8 cellular contexts compared by ENCODE assay signal in the genomic region with DNA sequence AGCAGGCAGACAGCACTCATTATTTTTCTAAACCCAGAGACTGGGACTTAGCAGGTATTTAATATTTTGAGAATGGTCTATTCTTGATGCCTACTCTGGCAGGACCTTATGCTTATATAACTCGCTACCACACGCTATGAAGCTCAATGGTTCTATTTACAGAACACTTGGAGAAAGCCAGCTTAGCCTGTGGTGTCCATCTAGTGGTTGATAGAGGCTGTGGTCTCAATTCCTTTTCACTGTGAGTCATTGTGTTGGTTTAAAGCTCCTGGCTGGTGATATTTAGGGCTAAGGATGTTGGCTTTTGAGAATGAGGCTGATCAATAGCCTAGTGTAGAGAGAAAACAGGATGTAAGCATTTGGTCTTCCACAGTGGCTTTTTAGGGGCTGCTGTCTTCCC.
A peak's percentile ranks its signal among the peaks of the same experiment; 100 is the strongest.
DNase-seq lines count a peak whose midpoint lies in the region; ATAC-seq and TF ChIP-seq lines count a peak whose summit lies in the region.

No MANE protein-coding gene starts in this region.

- H3K9ac ChIP-seq in neuronal stem cell (ENCODE audit: low read depth, low read length, poor library complexity), result no peak overlapping the region

- H3K4ac ChIP-seq in neuronal stem cell (ENCODE audit: low read length), result no peak overlapping the region

- no peak overlapping the region for H2AK5ac ChIP-seq in neuronal stem cell (ENCODE audit: low read depth, low read length)

- no peak overlapping the region for H3K23ac ChIP-seq in neuronal stem cell (ENCODE audit: low read depth, low read length, poor library complexity)

- intact Hi-C loops in spleen (cut with DNase I; ENCODE audit: low total_unique reads), result loop anchor here (5.0 kb wide), 1 partner anchor 158 kb away; no protein-coding TSS in a partner anchor

- TF ChIP-seq POLR2A in spleen (IDR thresholded peaks at IDR 0.05), result no peak

- peak; percentile 91 for DNase-seq in G401 (ENCODE audit: low spot score)
- DNase-seq in NCI-H2227 treated with DMSO at 0.1 percent for 48 hours (lab: John Stamatoyannopoulos, UW), result peak; percentile 48
- DNase-seq in lung microvascular endothelial cell (ENCODE audit: low read depth in 2 of 2), result peak; percentile 42 to 85
- DNase-seq in neuronal stem cell (ENCODE audit: low spot score), result no peak
- DNase-seq in spleen, result no peak

- no peak overlapping the region for H2BK120ac ChIP-seq in neuronal stem cell (ENCODE audit: low read depth, low read length)

- no peaks in the 10 kb centered on the region for H3K79me1 ChIP-seq in neuronal stem cell (ENCODE audit: low read depth, low read length)

- ATAC-seq in GM18520 (IDR thresholded peaks at IDR 0.05; ENCODE audit: unreplicated experiment) (no peak), GM19035 (IDR thresholded peaks at IDR 0.05; ENCODE audit: unreplicated experiment) (no peak)

- peak overlapping the region; percentile 48 for H3K27ac ChIP-seq in cingulate gyrus (ENCODE audit: low read depth, low read length)
- H3K27ac ChIP-seq in neuronal stem cell (replicated peaks; ENCODE audit: low read length), result no peak overlapping the region
- no peak overlapping the region for H3K27ac ChIP-seq in spleen

- no peak for TF ChIP-seq CTCF in spleen (IDR thresholded peaks at IDR 0.05 in 8 of 11, conservative IDR thresholded peaks at IDR 0.05 in 3 of 11)

- WGBS in neuronal stem cell (ENCODE audit: extremely low coverage in 2 of 2, insufficient read length in 2 of 2, insufficient replicate concordance in 1 of 2), 2 donors, result no CpG with 5 or more reads among the region's 2 CpGs
- WGBS in spleen, 5 donors, result 67 to 92% (median 85%) methylated on average over 2 of the region's 2 CpGs

- H2BK5ac ChIP-seq in neuronal stem cell (ENCODE audit: low read length), result no peak overlapping the region

- H3K14ac ChIP-seq in neuronal stem cell (ENCODE audit: low read length), result no peak overlapping the region

- no peak overlapping the region for H2BK12ac ChIP-seq in neuronal stem cell (ENCODE audit: low read length)

- H3K4me2 ChIP-seq in neuronal stem cell (ENCODE audit: insufficient read depth, low read length, poor library complexity, severe bottlenecking), result no peak overlapping the region

- H4K91ac ChIP-seq in neuronal stem cell (ENCODE audit: low read depth, low read length, poor library complexity), result no peak overlapping the region

- peaks cover 2 to 7% of the 10 kb centered on the region in 2 donors for H3K4me1 ChIP-seq in neuronal stem cell (ENCODE audit: control insufficient read depth in 2 of 2, insufficient read depth in 1 of 2, low read depth in 1 of 2, low read length in 2 of 2)
- peaks cover 0 to 10% (median 4%) of the 10 kb centered on the region in 6 donors for H3K4me1 ChIP-seq in spleen

- no peak overlapping the region for H2AFZ ChIP-seq in neuronal stem cell (ENCODE audit: low read length)

- H3K18ac ChIP-seq in neuronal stem cell (ENCODE audit: low read length), result no peak overlapping the region

- no peaks in the 10 kb centered on the region for H3K9me3 ChIP-seq in neuronal stem cell (replicated peaks in 1 of 2; ENCODE audit: control insufficient read depth in 2 of 2, insufficient read depth in 1 of 2, low read depth in 1 of 2, low read length in 2 of 2)
- H3K9me3 ChIP-seq in spleen, result no peaks in the 10 kb centered on the region

- no peak overlapping the region for H4K8ac ChIP-seq in neuronal stem cell (ENCODE audit: low read depth, low read length)

- peaks cover 4 to 14% of the 10 kb centered on the region in 2 donors for H3K36me3 ChIP-seq in neuronal stem cell (replicated peaks in 1 of 2; ENCODE audit: control insufficient read depth in 2 of 2, insufficient read depth in 2 of 2, low read length in 2 of 2)
- H3K36me3 ChIP-seq in spleen, result peaks cover 0 to 9% (median 2%) of the 10 kb centered on the region in 6 donors

- no peak overlapping the region for H2BK15ac ChIP-seq in neuronal stem cell (ENCODE audit: low read length)

- in situ Hi-C loops in G401 (cut with HindIII; ENCODE audit: low sequenced_read_pairs), result no loop called here

- H3K4me3 ChIP-seq in neuronal stem cell (ENCODE audit: low read length in 2 of 2) (no peak overlapping the region), spleen (no peak overlapping the region)

- H3K27me3 ChIP-seq in neuronal stem cell (ENCODE audit: control insufficient read depth in 3 of 3, insufficient read depth in 3 of 3, low read depth in 1 of 3, low read length in 3 of 3) (no peaks in the 10 kb centered on the region), spleen (replicated peaks in 1 of 7) (no peaks in the 10 kb centered on the region)

Comparison
In these comparisons a context has a peak if more than half of its experiments do, and no peak if none do; other contexts are left out.
1. DNase-seq: peak in G401 (single experiment), NCI-H2227 treated with DMSO at 0.1 percent for 48 hours (single experiment) and lung microvascular endothelial cell (2 of 2); none in neuronal stem cell (single experiment) and spleen (single experiment).